ENCODE assay signal across 8 cellular contexts in the genomic region with DNA sequence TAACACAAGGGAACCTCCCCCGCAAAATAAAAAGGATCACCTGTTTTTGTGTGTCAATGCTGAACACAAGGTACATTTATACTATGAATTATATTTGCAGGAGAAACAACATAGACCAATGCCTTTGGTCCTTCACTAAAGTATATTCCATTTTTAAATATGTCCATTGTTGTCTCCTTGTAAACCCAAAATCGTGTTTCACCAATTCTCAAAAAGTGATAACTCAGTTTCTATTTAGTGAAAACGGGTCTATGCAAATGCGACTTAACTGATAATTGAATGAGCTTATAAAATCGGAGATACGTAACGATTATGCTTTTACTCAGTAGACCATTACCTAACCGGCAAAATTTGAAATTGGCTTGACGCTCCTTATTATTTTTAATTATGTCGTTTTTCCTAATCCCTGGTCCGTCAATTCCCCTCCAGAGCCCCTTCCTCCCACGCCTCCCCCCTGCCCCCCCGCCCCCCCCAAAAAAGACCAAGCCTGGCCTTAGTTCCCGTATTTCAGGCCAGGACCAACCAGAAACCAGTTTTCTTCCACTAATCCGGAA. TPM values are rescaled to one million over a fixed set of nuclear protein-coding genes. Genes with fewer than 3 reads are reported as not detected.
DNase-seq lines count a peak whose midpoint lies in the region; FAIRE-seq and TF ChIP-seq lines count a peak whose summit lies in the region.

No MANE protein-coding gene starts in this region.

- H3K79me1 ChIP-seq in H1 (ENCODE audit: low read depth, low read length) = no peaks in the 10 kb centered on the region

- TF ChIP-seq EP300 in H1 (IDR thresholded peaks at IDR 0.05; ENCODE audit: borderline replicate concordance in 1 of 2, low read depth in 2 of 2, low read length in 2 of 2) = no peak

- H3K27me3 ChIP-seq in NT2/D1 (ENCODE audit: insufficient read depth, insufficient read length) (no peaks in the 10 kb centered on the region), H1 (replicated peaks in 1 of 4; ENCODE audit: control insufficient read depth in 3 of 4, extremely low read depth in 1 of 4, insufficient read depth in 3 of 4, low read length in 3 of 4) (no peaks in the 10 kb centered on the region), neuron (ENCODE audit: insufficient read depth, low read length) (no peaks in the 10 kb centered on the region), small intestine (ENCODE audit: control insufficient read depth in 2 of 2, insufficient read depth in 2 of 2, low read length in 2 of 2) (no peaks in the 10 kb centered on the region)

- H4K91ac ChIP-seq in H1 (replicated peaks; ENCODE audit: insufficient read length, low read length) = no peak overlapping the region

- no peak overlapping the region for H2BK20ac ChIP-seq in H1 (ENCODE audit: low read length)

- H2BK15ac ChIP-seq in H1 (ENCODE audit: low read length) = no peak overlapping the region

- H2AFZ ChIP-seq in H1 (ENCODE audit: low read length) (no peak overlapping the region; the same call in 1 of the 2 replicates), neuron (ENCODE audit: low read depth, low read length) (peak overlapping the region; percentile 23)

- TF ChIP-seq POLR2A in GM12892 (IDR thresholded peaks at IDR 0.05; ENCODE audit: low read depth, low read length) (no peak), H1 (IDR thresholded peaks at IDR 0.05; ENCODE audit: control extremely low read depth in 1 of 2, low read depth in 2 of 2, low read length in 2 of 2) (no peak)

- peak; percentile 36 for FAIRE-seq in GM12892 (lab: Jason Lieb, UNC)
- no peak for FAIRE-seq in H1 (lab: Jason Lieb, UNC)
- FAIRE-seq in small intestine (lab: Jason Lieb, UNC) = no peak

- H3K9me3 ChIP-seq in NT2/D1 (ENCODE audit: insufficient read depth, low read length) (no peaks in the 10 kb centered on the region), H1 (ENCODE audit: insufficient read depth in 2 of 2, low read depth in 1 of 2, low read length in 1 of 2) (no peaks in the 10 kb centered on the region), neuron (ENCODE audit: low read length) (no peaks in the 10 kb centered on the region), small intestine (ENCODE audit: control insufficient read depth, low read depth) (no peaks in the 10 kb centered on the region)

- no peak overlapping the region for H3K56ac ChIP-seq in H1 (replicated peaks; ENCODE audit: insufficient read length, low read depth, low read length)

- POLR2A ChIA-PET in H1 (lab: Charles Lee; ENCODE audit: partially characterized antibody) = no interaction called here

- H3K14ac ChIP-seq in H1 (ENCODE audit: insufficient read length) = no peak overlapping the region

- H3K36me3 ChIP-seq in NT2/D1 (ENCODE audit: insufficient read depth, insufficient read length, low read length) = no peaks in the 10 kb centered on the region
- H3K36me3 ChIP-seq in H1 (ENCODE audit: control insufficient read depth in 2 of 4, insufficient read depth in 4 of 4, low read length in 3 of 4) = 0 out of 8 replicates have a peak, but pooled peaks cover 0 to 2% (median 0%) of the 10 kb centered on the region in 4 experiments
- no peaks in the 10 kb centered on the region for H3K36me3 ChIP-seq in neuron (ENCODE audit: insufficient read depth, low read length)
- H3K36me3 ChIP-seq in small intestine (ENCODE audit: control insufficient read depth in 2 of 2, insufficient read depth in 2 of 2, low read length in 2 of 2) = no peaks in the 10 kb centered on the region

- no peak for TF ChIP-seq CTCF in H1 (IDR thresholded peaks at IDR 0.05; ENCODE audit: control extremely low read depth in 1 of 3, insufficient read depth in 1 of 3, low read depth in 1 of 3, low read length in 3 of 3)

- no peak for DNase-seq in GM12892 (ENCODE audit: insufficient read length)
- no peak for DNase-seq in NT2/D1 (ENCODE audit: low read depth, low spot score)
- no peak for DNase-seq in H1 (ENCODE audit: low read depth in 1 of 2, low spot score in 2 of 2)
- DNase-seq in germinal center (ENCODE audit: low spot score) = no peak
- no peak for DNase-seq in NCI-H2227 (lab: John Stamatoyannopoulos, UW; ENCODE audit: unreplicated experiment)
- no peak for DNase-seq in small intestine
- DNase-seq in iPS-NIHi7 (ENCODE audit: extremely low spot score) = no peak

- H2BK120ac ChIP-seq in H1 (replicated peaks; ENCODE audit: low read depth, low read length) = no peak overlapping the region

- H3K4me1 ChIP-seq in NT2/D1 (ENCODE audit: insufficient read depth, insufficient read length) (no peaks in the 10 kb centered on the region), H1 (replicated peaks in 1 of 4; ENCODE audit: control insufficient read depth in 3 of 4, insufficient read depth in 4 of 4, low read length in 3 of 4) (peaks cover 0 to 3% (median 0%) of the 10 kb centered on the region in 4 experiments; a peak in 2 of 7 replicates), neuron (ENCODE audit: insufficient read depth, low read length) (no peaks in the 10 kb centered on the region), small intestine (ENCODE audit: control insufficient read depth in 2 of 2, insufficient read depth in 1 of 2, low read depth in 1 of 2, low read length in 1 of 2) (no peaks in the 10 kb centered on the region)

- no peak overlapping the region for H3K27ac ChIP-seq in H1 (ENCODE audit: low read depth, low read length)
- peak overlapping the region in 1 of 2 donors; percentile 93 for H3K27ac ChIP-seq in small intestine (ENCODE audit: low read depth in 1 of 2, low read length in 1 of 2)

- CTCF ChIA-PET in H1 (lab: Charles Lee; ENCODE audit: partially characterized antibody) = no interaction called here

- H3K79me2 ChIP-seq in H1 (ENCODE audit: control insufficient read depth in 1 of 2, insufficient read depth in 2 of 2, low read length in 2 of 2) = peaks cover 0 to 45% of the 10 kb centered on the region in 2 experiments; a peak in 2 of 4 replicates

- no peak overlapping the region for H4K5ac ChIP-seq in H1 (ENCODE audit: insufficient read length, low read depth, low read length)

- no peak overlapping the region for H3K4ac ChIP-seq in H1 (replicated peaks; ENCODE audit: insufficient read length, low read depth, low read length)

- H4K20me1 ChIP-seq in H1 (replicated peaks in 1 of 2; ENCODE audit: control insufficient read depth in 1 of 2, insufficient read depth in 2 of 2, low read length in 2 of 2) = no peaks in the 10 kb centered on the region

- H3K4me3 ChIP-seq in NT2/D1 (ENCODE audit: insufficient read length, low read depth) (peak overlapping the region; percentile 76), H1 (ENCODE audit: extremely low read depth in 1 of 4, insufficient read depth in 2 of 4, low read depth in 3 of 4, low read length in 4 of 4) (peak overlapping the region; percentile 66 to 91 (median 78)), neuron (ENCODE audit: low read length) (peak overlapping the region; percentile 80), small intestine (ENCODE audit: low read depth in 1 of 2, low read length in 2 of 2) (peak overlapping the region in 1 of 2 donors; percentile 65)

- no peak for TF ChIP-seq RAD21 in H1 (IDR thresholded peaks at IDR 0.05 in 1 of 2, conservative IDR thresholded peaks at IDR 0.05 in 1 of 2; ENCODE audit: low read depth in 2 of 2, low read length in 2 of 2)

- H3K23me2 ChIP-seq in H1 (ENCODE audit: low read depth, low read length) = peaks cover 3% of the 10 kb centered on the region; the same call in 1 of the 2 replicates

- H3K18ac ChIP-seq in H1 (ENCODE audit: extremely low read depth, low read length) = no peak overlapping the region

- H2BK5ac ChIP-seq in H1 (ENCODE audit: low read depth, low read length) = no peak overlapping the region

- H3K23ac ChIP-seq in H1 (ENCODE audit: insufficient read length) = no peak overlapping the region

- no peak overlapping the region for H2AK5ac ChIP-seq in H1 (ENCODE audit: low read depth, low read length)

- peak overlapping the region; percentile 44 to 64 for H3K4me2 ChIP-seq in H1 (ENCODE audit: insufficient read depth in 1 of 2, low read depth in 2 of 2, low read length in 2 of 2)

- peak overlapping the region; percentile 42 for H3K9ac ChIP-seq in NT2/D1 (ENCODE audit: insufficient read length, low read depth)
- H3K9ac ChIP-seq in H1 (replicated peaks in 1 of 4; ENCODE audit: extremely low read depth in 1 of 4, low read depth in 3 of 4, low read length in 3 of 4) = peak overlapping the region in 1 of 4 experiments; percentile 34; a peak in 1 of 7 replicates

- no peak overlapping the region for H2BK12ac ChIP-seq in H1 (ENCODE audit: low read depth, low read length)

- WGBS in H1 (ENCODE audit: extremely low coverage in 1 of 2, insufficient coverage in 1 of 2, insufficient read length in 1 of 2, insufficient replicate concordance in 2 of 2, low coverage in 1 of 2, low lambda C conversion rate in 2 of 2, missing lambda C conversion rate in 1 of 2), 2 experiments = 8% methylated on average over 14 of the region's 15 CpGs; no CpG with 5 or more reads in 1 of the 2 experiments
- WGBS in small intestine, 3 donors = 2 to 27% (median 11%) methylated on average over 14 to 15 of the region's 15 CpGs

- no peak overlapping the region for H4K8ac ChIP-seq in H1 (ENCODE audit: extremely low read depth, insufficient read depth, low read length)

TF ChIP-seq in H1, 55 proteins besides CTCF, POLR2A, EP300 and RAD21:
- TF ChIP-seq MAFK (IDR thresholded peaks at IDR 0.05; ENCODE audit: low read depth, low read length) (no peak), RBBP5 (IDR thresholded peaks at IDR 0.05; ENCODE audit: borderline replicate concordance, low read depth, low read length) (no peak), BACH1 (IDR thresholded peaks at IDR 0.05; ENCODE audit: low read length) (no peak), SP1 (IDR thresholded peaks at IDR 0.05; ENCODE audit: low read depth, low read length) (no peak; the same call in 1 of the 2 replicates), POU5F1 (IDR thresholded peaks at IDR 0.05; ENCODE audit: low read depth, low read length) (no peak), EZH2 (IDR thresholded peaks at IDR 0.05; ENCODE audit: low read depth, low read length, severe bottlenecking) (no peak), KDM4A (IDR thresholded peaks at IDR 0.05; ENCODE audit: low read depth, low read length, severe bottlenecking) (no peak), SIN3A (conservative IDR thresholded peaks at IDR 0.05 in 1 of 2, IDR thresholded peaks at IDR 0.05 in 1 of 2; ENCODE audit: low read depth in 1 of 2, low read length in 2 of 2) (no peak), POLR2AphosphoS5 (IDR thresholded peaks at IDR 0.05; ENCODE audit: low read depth, low read length) (no peak)

RNA-seq across cellular contexts. Expression of a gene that starts 2.0 kb away (rescaled TPM):
- 12.0 TPM for polyA plus RNA-seq in GM12892 (2012; ENCODE audit: missing spikeins)
- 54.3 and 58.4 TPM in 2 replicates for total RNA-seq in H1 (2021; fragmentation: NEBNext Ultra II Directional; extraction: Animal tissue kit (Norgen Biotek cat#: 25700))
- 6.5 and 12.5 TPM in 2 replicates for polyA plus RNA-seq in H1 (2011; rRNA removed)
- 14.5 TPM for polyA plus RNA-seq in H1 (2011; cell fraction: cytosol; rRNA removed)
- 16.1 TPM for polyA plus RNA-seq in H1 (2011; cell fraction: nucleus; rRNA removed)
- 12.2 to 20.8 TPM (median 17.6 TPM) in 4 replicates for polyA plus RNA-seq in H1 (2012, experiment 1 of 2)
- polyA plus RNA-seq in H1 (2012, experiment 2 of 2) = 0.54 TPM
- polyA plus RNA-seq in H1 (2013, experiment 1 of 2) = 19.4 TPM
- polyA plus RNA-seq in H1 (2013, experiment 2 of 2) = 15.5 TPM
- 84.1 and 104 TPM in 2 replicates for polyA minus RNA-seq in H1 (2011; rRNA and poly(A)+ RNA removed)
- 30.5 TPM for polyA minus RNA-seq in H1 (2011; cell fraction: cytosol; rRNA and poly(A)+ RNA removed)
- 124 TPM for polyA minus RNA-seq in H1 (2011; cell fraction: nucleus; rRNA and poly(A)+ RNA removed)
- 1 to 10 TPM; 3.5 to 6.0 (median 4.8) TPM for polyA plus RNA-seq in small intestine
